ENCODE assay signal across 26 cellular contexts in genomic region chr18:14014456-14014855, GRCh38.
"Had no signal": no experiment of that assay in that cellular context is flagged by ENCODE, and none has a peak within 500 bp of the region (broad histone marks: within the 10 kb centered on the region; RNA-seq: fewer than 3 reads in every experiment).

No MANE protein-coding gene starts in this region.

- DNase-seq: stimulated activated CD4-positive, alpha-beta T cell treated with anti-CD3 and anti-CD28 coated beads, Interleukin-2, amount 100 ng/mL, for 48 hours; stimulated activated CD4-positive, alpha-beta T cell treated with anti-CD3 and anti-CD28 coated beads, Interleukin-4, amount 100 ng/mL, for 1 hour; stimulated activated CD4-positive, alpha-beta T cell treated with anti-CD3 and anti-CD28 coated beads, Interleukin-4, amount 100 ng/mL, for 24 hours; stimulated activated CD4-positive, alpha-beta T cell treated with anti-CD3 and anti-CD28 coated beads, Interleukin-4, amount 100 ng/mL, for 4 hours; stimulated activated CD8-positive, alpha-beta memory T cell treated with anti-CD3 and anti-CD28 coated beads, Interleukin-4, amount 100 ng/mL, for 48 hours; stimulated activated naive B cell treated with anti-CD40 and anti-IgM and Interleukin-4, amounts not matched to agents 10 μg/mL and 1 μg/mL and 100 μg/mL, for 72 hours; stimulated activated naive CD4-positive, alpha-beta T cell; stimulated activated naive CD4-positive, alpha-beta T cell treated with Interleukin-2 at 50 U/mL for 16 hours; stimulated activated naive CD8-positive, alpha-beta T cell treated with anti-CD3 and anti-CD28 coated beads, Interleukin-15, amount 100 ng/mL, for 72 hours; stimulated activated naive CD8-positive, alpha-beta T cell treated with anti-CD3 and anti-CD28 coated beads, Interleukin-15, Interleukin-2, amounts not matched to agents 100 U/mL and 50 U/mL, for 24 hours; stomach; substantia nigra; testis; thyroid gland; tibial artery; transverse colon; trophoblast cell; upper lobe of left lung; upper lobe of right lung; uterus had no signal

- H3K27ac ChIP-seq: stomach, suprapubic skin, testis, thoracic aorta, thyroid gland, tibial artery, tibial nerve, transverse colon, upper lobe of left lung, upper lobe of right lung, uterus, vagina had no signal

- H3K27me3 ChIP-seq: stomach, suprapubic skin, testis, thyroid gland, tibial artery, tibial nerve, transverse colon, upper lobe of left lung, upper lobe of right lung, uterus, vagina had no signal

- H3K4me3 ChIP-seq: stomach, suprapubic skin, testis, thoracic aorta, thyroid gland, tibial artery, tibial nerve, transverse colon, upper lobe of left lung, upper lobe of right lung, uterus, vagina had no signal

- ATAC-seq: stimulated activated effector memory CD8-positive, alpha-beta T cell treated with anti-CD3 and anti-CD28 coated beads, Interleukin-12 subunit alpha, Interleukin-12 subunit beta, amount 100 ng/mL, for 72 hours; stimulated activated memory B cell treated with anti-CD40 and anti-IgM and Interleukin-4, amounts not matched to agents 10 μg/mL and 1 μg/mL and 100 μg/mL, for 72 hours; stimulated activated naive B cell treated with anti-CD40 and anti-IgM and Interleukin-4, amounts not matched to agents 10 μg/mL and 1 μg/mL and 100 μg/mL, for 72 hours; stimulated activated naive CD8-positive, alpha-beta T cell treated with anti-CD3 and anti-CD28 coated beads, Interleukin-15, amount 100 ng/mL, for 72 hours; stimulated activated naive CD8-positive, alpha-beta T cell treated with anti-CD3 and anti-CD28 coated beads, Interleukin-15, Interleukin-2, amounts not matched to agents 100 U/mL and 50 U/mL, for 24 hours; upper lobe of right lung had no signal

- H3K36me3 ChIP-seq: stomach, suprapubic skin, thoracic aorta, thyroid gland, tibial artery, tibial nerve, transverse colon, upper lobe of left lung, upper lobe of right lung, uterus, vagina had no signal

- H3K4me1 ChIP-seq: stomach, suprapubic skin, testis, thyroid gland, tibial artery, tibial nerve, transverse colon, upper lobe of left lung, upper lobe of right lung, uterus, vagina had no signal

- H3K9me3 ChIP-seq: stomach, suprapubic skin, testis, thoracic aorta, thyroid gland, tibial artery, tibial nerve, transverse colon, upper lobe of left lung, upper lobe of right lung, uterus, vagina had no signal
